24 cellular contexts compared by ENCODE assay signal in genomic region chr15:66777596-66778313, GRCh38.
DNase-seq lines count a peak whose midpoint lies in the region; ATAC-seq and TF ChIP-seq lines count a peak whose summit lies in the region.
"Had no signal": no experiment of that assay in that cellular context is flagged by ENCODE, and none has a peak within 500 bp of the region (broad histone marks: within the 10 kb centered on the region; RNA-seq: fewer than 3 reads in every experiment).

No MANE protein-coding gene starts in this region.

- TF ChIP-seq POLR2A in IMR-90 (IDR thresholded peaks at IDR 0.05; ENCODE audit: low read depth, low read length), result no peak

- H3K4me3 Mint-ChIP-seq in Calu3 (ENCODE audit: low read depth, unreplicated experiment), result no peak overlapping the region
- H3K4me3 Mint-ChIP-seq: activated CD8-positive, alpha-beta T cell treated with anti-CD3 and anti-CD28 coated beads for 36 hours; CD4-positive, CD25-positive, alpha-beta regulatory T cell; H9; neural crest cell had no signal

- no peak for TF ChIP-seq RAD21 in IMR-90 (IDR thresholded peaks at IDR 0.05; ENCODE audit: low read length)

- H3K56ac ChIP-seq in IMR-90 (ENCODE audit: extremely low read depth, insufficient read depth, low read length), result 0 out of 2 replicates have a peak overlapping the region, but pooled peaks have one; percentile 22

- no peak overlapping the region for H3K4me2 ChIP-seq in IMR-90 (ENCODE audit: low read depth, low read length)

- H4K8ac ChIP-seq in IMR-90 (ENCODE audit: low read depth in 2 of 2, low read length in 2 of 2), result peak overlapping the region; percentile 81 to 95; a peak in 3 of 4 replicates

- H2BK120ac ChIP-seq in IMR-90 (ENCODE audit: low read depth, low read length), result peak overlapping the region; percentile 94

- peak overlapping the region; percentile 92 for H2AK9ac ChIP-seq in IMR-90 (replicated peaks; ENCODE audit: low read depth, low read length, poor library complexity)

- H3K4ac ChIP-seq in IMR-90 (ENCODE audit: low read depth, low read length), result peak overlapping the region; percentile 99

- peaks cover 38% of the 10 kb centered on the region for H3K36me3 Mint-ChIP-seq in Calu3 (ENCODE audit: insufficient read depth, unreplicated experiment)
- H3K36me3 Mint-ChIP-seq: activated naive CD4-positive, alpha-beta T cell treated with anti-CD3 and anti-CD28 coated beads, Interleukin-2, amount 50 U/mL, for 72 hours; CD4-positive, CD25-positive, alpha-beta regulatory T cell had no signal

- H2BK20ac ChIP-seq in IMR-90 (ENCODE audit: low read depth, low read length), result peak overlapping the region; percentile 89

- peak overlapping the region; percentile 100 for H4K91ac ChIP-seq in IMR-90 (ENCODE audit: insufficient read depth, low read depth, low read length)

- H3K79me1 ChIP-seq in IMR-90 (ENCODE audit: low read depth in 1 of 2, low read length in 2 of 2), result peaks cover 37 to 83% of the 10 kb centered on the region in 2 experiments

- H3K4me3 ChIP-seq in IMR-90 (ENCODE audit: insufficient read depth, low read depth, low read length) (no peak overlapping the region), epithelial cell of esophagus (ENCODE audit: low read length) (no peak overlapping the region), MG63 (no peak overlapping the region)
- H3K4me3 ChIP-seq: dorsolateral prefrontal cortex, lower lobe of right lung had no signal

- TF ChIP-seq CTCF in Calu3 (IDR thresholded peaks at IDR 0.05; ENCODE audit: unreplicated experiment) (no peak), IMR-90 (conservative IDR thresholded peaks at IDR 0.05; ENCODE audit: low read depth, low read length) (no peak), epithelial cell of esophagus (IDR thresholded peaks at IDR 0.05; ENCODE audit: insufficient read depth, low read depth, low read length, missing control alignments) (no peak)

- peaks cover 67% of the 10 kb centered on the region for H3K4me1 Mint-ChIP-seq in Calu3 (ENCODE audit: low read depth, unreplicated experiment)
- H3K4me1 Mint-ChIP-seq: CD4-positive, CD25-positive, alpha-beta regulatory T cell had no signal

- H3K18ac ChIP-seq in IMR-90 (ENCODE audit: low read depth, low read length), result no peak overlapping the region; the same call in 1 of the 2 replicates

- H3K9ac ChIP-seq in IMR-90 (ENCODE audit: low read depth, low read length), result no peak overlapping the region

- CTCF ChIA-PET in Calu3 (lab: Charles Lee), result interaction anchor here (0.6 to 4.0 kb wide), 5 partner anchors 9 to 200 kb away, joined by 3 to 23 read pairs (median 5); no protein-coding TSS in a partner anchor
- CTCF ChIA-PET in IMR-90 (lab: Yijun Ruan, JAX), result interaction anchor here (1.0 to 2.3 kb wide), 4 partner anchors 11 to 74 kb away, joined by 3 to 5 read pairs (median 4); no protein-coding TSS in a partner anchor

- POLR2A ChIA-PET in IMR-90 (lab: Charles Lee; ENCODE audit: unreplicated experiment), result no interaction called here

- no peaks in the 10 kb centered on the region for H3K27me3 Mint-ChIP-seq in Calu3 (ENCODE audit: unreplicated experiment)
- H3K27me3 Mint-ChIP-seq: activated CD8-positive, alpha-beta T cell treated with anti-CD3 and anti-CD28 coated beads for 36 hours had no signal

- H3K27ac ChIP-seq in IMR-90 (ENCODE audit: insufficient read depth, low read length), result peak overlapping the region; percentile 67; the same call in 1 of the 2 replicates
- H3K27ac ChIP-seq: dorsolateral prefrontal cortex, lower lobe of right lung had no signal

- H3K27ac Mint-ChIP-seq in Calu3 (ENCODE audit: unreplicated experiment), result peak overlapping the region; percentile 17
- H3K27ac Mint-ChIP-seq: activated CD8-positive, alpha-beta T cell treated with anti-CD3 and anti-CD28 coated beads for 36 hours; activated naive CD4-positive, alpha-beta T cell treated with anti-CD3 and anti-CD28 coated beads, Interleukin-2, amount 50 U/mL, for 72 hours; CD4-positive, CD25-positive, alpha-beta regulatory T cell had no signal

- in situ Hi-C loops in IMR-90 (cut with MboI; ENCODE audit: low sequenced_read_pairs), result no loop called here

- H3K36me3 ChIP-seq in IMR-90 (ENCODE audit: control insufficient read depth, insufficient read depth, low read length), result peaks cover 4% of the 10 kb centered on the region; the same call in 1 of the 2 replicates
- H3K36me3 ChIP-seq in MG63, result peaks cover 66% of the 10 kb centered on the region

- H2BK15ac ChIP-seq in IMR-90 (ENCODE audit: low read depth, low read length), result peak overlapping the region; percentile 98; the same call in 2 of the 3 replicates

- intact Hi-C loops in Calu3 (cut with micrococcal nuclease; ENCODE audit: unreplicated experiment) (no loop called here), IMR-90 (cut with micrococcal nuclease) (no loop called here), posterior vena cava (cut with DNase I) (loop anchor here in 1 of 2 donors (5.0 kb wide), 1 partner anchor 75 kb away; no protein-coding TSS in a partner anchor)

- H4K5ac ChIP-seq in IMR-90 (ENCODE audit: low read depth, low read length), result 0 out of 2 replicates have a peak overlapping the region, but pooled peaks have one; percentile 15

- H2AK5ac ChIP-seq in IMR-90 (ENCODE audit: low read depth, low read length), result peak overlapping the region; percentile 95

- H3K4me1 ChIP-seq in IMR-90 (ENCODE audit: control insufficient read depth, insufficient read depth, low read length), result peaks cover 51% of the 10 kb centered on the region

- H3K9me1 ChIP-seq in IMR-90 (ENCODE audit: insufficient read depth, low read length), result peaks cover 35% of the 10 kb centered on the region

- ATAC-seq in IMR-90 (ENCODE audit: low read depth), result no peak
- ATAC-seq: activated CD4-positive, CD25-positive, alpha-beta regulatory T cell treated with anti-CD3 and anti-CD28 coated beads, Interleukin-2, amount 50 U/mL, for 24 hours; activated CD8-positive, alpha-beta T cell treated with anti-CD3 and anti-CD28 coated beads for 36 hours; activated naive CD4-positive, alpha-beta T cell treated with anti-CD3 and anti-CD28 coated beads, Interleukin-2, amount 50 U/mL, for 72 hours; lower lobe of right lung; sciatic nerve had no signal

- H4K20me1 ChIP-seq in IMR-90 (ENCODE audit: insufficient read depth, low read length), result no peaks in the 10 kb centered on the region

- WGBS in IMR-90 (ENCODE audit: extremely low coverage in 2 of 2, insufficient read length in 1 of 2), 2 experiments, result 100% methylated on average over 1 of the region's 5 CpGs; no CpG with 5 or more reads in 1 of the 2 experiments

- dilution Hi-C loops in IMR-90 (cut with HindIII; ENCODE audit: low sequenced_read_pairs, unreplicated experiment), result no loop called here

- no peaks in the 10 kb centered on the region for H3K9me3 Mint-ChIP-seq in Calu3 (ENCODE audit: low read depth, unreplicated experiment)
- H3K9me3 Mint-ChIP-seq: activated CD8-positive, alpha-beta T cell treated with anti-CD3 and anti-CD28 coated beads for 36 hours; activated naive CD4-positive, alpha-beta T cell treated with anti-CD3 and anti-CD28 coated beads, Interleukin-2, amount 50 U/mL, for 72 hours; CD4-positive, CD25-positive, alpha-beta regulatory T cell; H9; neural crest cell had no signal

- H3K9me3 ChIP-seq in IMR-90 (ENCODE audit: control insufficient read depth, insufficient read depth, low read length) (no peaks in the 10 kb centered on the region), MG63 (no peaks in the 10 kb centered on the region)
- H3K9me3 ChIP-seq: lower lobe of right lung had no signal

- no peak for DNase-seq in Calu3
- no peak for DNase-seq in IMR-90
- DNase-seq in epithelial cell of esophagus (ENCODE audit: low read depth), result peak; percentile 29
- peak; percentile 43 for DNase-seq in posterior vena cava (ENCODE audit: low spot score)
- no peak for DNase-seq in MG63
- DNase-seq in cerebellum (ENCODE audit: low spot score), result no peak
- DNase-seq in NCI-H2081 treated with DMSO at 0.1 percent for 48 hours (lab: John Stamatoyannopoulos, UW), result no peak
- no peak for DNase-seq in stimulated activated CD4-positive, alpha-beta T cell treated with anti-CD3 and anti-CD28 coated beads, Interleukin-4, amount 100 ng/mL, for 1 hour
- DNase-seq: activated CD8-positive, alpha-beta T cell treated with anti-CD3 and anti-CD28 coated beads for 36 hours; CD4-positive, CD25-positive, alpha-beta regulatory T cell; central memory CD4-positive, alpha-beta T cell; DMS 273 treated with DMSO at 0.1 percent for 48 hours; dorsolateral prefrontal cortex; H9; lower lobe of right lung; NCI-H2029 treated with DMSO at 0.1 percent for 48 hours; NCI-H226; NCI-H69; stimulated activated naive CD4-positive, alpha-beta T cell treated with Interleukin-2 at 50 U/mL for 16 hours; T-helper 1 cell had no signal

- BruUV-seq in Calu3 (replicated peaks; lab: Mats Ljungman, UMichigan) (no TSS peak), IMR-90 (replicated peaks; lab: Mats Ljungman, UMichigan) (no TSS peak)

- H2AFZ ChIP-seq in IMR-90 (replicated peaks; ENCODE audit: low read length, poor library complexity), result peak overlapping the region; percentile 27

- peak overlapping the region; percentile 84 for H2BK5ac ChIP-seq in IMR-90 (ENCODE audit: low read depth, low read length, poor library complexity, severe bottlenecking)

- H3K27me3 ChIP-seq in IMR-90 (ENCODE audit: control insufficient read depth, insufficient read depth, low read length) (no peaks in the 10 kb centered on the region), MG63 (no peaks in the 10 kb centered on the region)
- H3K27me3 ChIP-seq: dorsolateral prefrontal cortex had no signal

- H3K23ac ChIP-seq in IMR-90 (ENCODE audit: low read depth, low read length), result peak overlapping the region; percentile 91; the same call in 1 of the 2 replicates

- peak overlapping the region; percentile 95 for H3K14ac ChIP-seq in IMR-90 (replicated peaks; ENCODE audit: low read depth, low read length)

TF ChIP-seq in IMR-90, 13 proteins besides CTCF, POLR2A, EP300 and RAD21:
- TF ChIP-seq MAZ (IDR thresholded peaks at IDR 0.05; ENCODE audit: borderline replicate concordance, low read depth, low read length), result no peak

Comparison
In these comparisons a context has a peak if more than half of its experiments do, and no peak if none do; other contexts are left out.
1. DNase-seq: peak in epithelial cell of esophagus (single experiment) and posterior vena cava (single experiment); none in Calu3 (single experiment), IMR-90 (single experiment), MG63 (single experiment), cerebellum (single experiment), NCI-H2081 treated with DMSO at 0.1 percent for 48 hours (single experiment) and stimulated activated CD4-positive, alpha-beta T cell treated with anti-CD3 and anti-CD28 coated beads, Interleukin-4, amount 100 ng/mL, for 1 hour (single experiment).